Comparison of ENCODE assay signal across 8 cellular contexts in the genomic region with DNA sequence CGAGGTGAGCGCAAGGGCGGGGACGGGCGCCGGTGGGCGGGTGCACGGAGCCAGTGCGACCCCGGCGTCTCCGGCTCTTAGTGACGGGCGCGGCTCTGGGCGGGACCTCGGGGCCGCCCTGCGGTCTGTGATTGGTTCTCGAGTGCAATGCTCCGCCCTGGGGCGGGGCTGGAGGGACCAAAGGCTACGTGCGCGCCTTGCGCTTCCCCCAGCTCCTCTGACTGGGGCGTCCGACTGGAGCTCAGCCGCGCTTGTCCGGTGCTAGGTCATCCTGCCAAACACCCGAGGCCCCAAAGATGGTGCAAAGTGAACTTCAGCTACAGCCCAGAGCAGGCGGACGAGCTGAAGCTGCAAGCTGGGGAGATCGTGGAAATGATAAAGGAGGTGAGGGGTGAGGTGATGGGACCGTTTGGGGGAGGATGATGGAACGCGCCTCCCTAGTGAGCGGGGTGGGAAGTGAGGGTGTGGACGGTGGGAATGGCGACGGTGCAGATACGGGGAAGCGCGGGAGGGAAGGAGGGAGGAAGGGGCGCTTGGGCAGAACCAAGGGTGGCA. TPM values are rescaled to one million over a fixed set of nuclear protein-coding genes. Genes with fewer than 3 reads are reported as not detected.
A peak's percentile ranks its signal among the peaks of the same experiment; 100 is the strongest.
DNase-seq lines count a peak whose midpoint lies in the region; ATAC-seq lines count a peak whose summit lies in the region.

No MANE protein-coding gene starts in this region.

- peak overlapping the region; percentile 53 for H3K27ac ChIP-seq in mesodermal cell (ENCODE audit: low read depth, low read length, severe bottlenecking)

- H3K9ac ChIP-seq in endocrine pancreas (ENCODE audit: control insufficient read depth, insufficient read depth, low read length), result peak overlapping the region; percentile 30

- H3K4me1 ChIP-seq in endocrine pancreas (ENCODE audit: control insufficient read depth, insufficient read depth, low read length) (no peaks in the 10 kb centered on the region), mesodermal cell (ENCODE audit: control insufficient read depth, insufficient read depth, low read length, poor library complexity, severe bottlenecking) (peaks cover 20% of the 10 kb centered on the region)

- 2 to 3% methylated on average over 32 to 45 of the region's 46 CpGs for WGBS in mesodermal cell (ENCODE audit: insufficient coverage in 2 of 2), 2 experiments

- H3K9me3 ChIP-seq in endocrine pancreas (ENCODE audit: control insufficient read depth, low read length) (no peaks in the 10 kb centered on the region), mesodermal cell (ENCODE audit: control insufficient read depth, low read length) (no peaks in the 10 kb centered on the region)

- ATAC-seq in GM19395 (IDR thresholded peaks at IDR 0.05; ENCODE audit: unreplicated experiment) (peak; percentile 96), HG03558 (IDR thresholded peaks at IDR 0.05; ENCODE audit: extremely low read depth, unreplicated experiment) (peak; percentile 94)

- peak; percentile 95 for DNase-seq in CD1c-positive myeloid dendritic cell (ENCODE audit: extremely low spot score)
- DNase-seq in NCI-H82 treated with DMSO at 0.1 percent for 48 hours (lab: John Stamatoyannopoulos, UW; ENCODE audit: unreplicated experiment), result peak; percentile 81
- DNase-seq in activated CD8-positive, alpha-beta memory T cell treated with anti-CD3 and anti-CD28 coated beads for 4 hours (ENCODE audit: low read depth in 2 of 2), result peak; percentile 77 to 82
- DNase-seq in stimulated activated CD8-positive, alpha-beta memory T cell treated with anti-CD3 and anti-CD28 coated beads, Interleukin-15, amount 100 ng/mL, for 24 hours (ENCODE audit: low read depth), result peak; percentile 76

- H3K36me3 ChIP-seq in endocrine pancreas (ENCODE audit: control insufficient read depth, insufficient read depth, low read length), result no peaks in the 10 kb centered on the region
- H3K36me3 ChIP-seq in mesodermal cell (ENCODE audit: control insufficient read depth, insufficient read depth, low read length), result peaks cover 63% of the 10 kb centered on the region

- no peaks in the 10 kb centered on the region for H3K27me3 ChIP-seq in endocrine pancreas (ENCODE audit: control insufficient read depth, insufficient read depth, low read length)

- no peak overlapping the region for H3K4me3 ChIP-seq in endocrine pancreas (ENCODE audit: control insufficient read depth, insufficient read depth, low read length)
- H3K4me3 ChIP-seq in mesodermal cell (ENCODE audit: extremely low read depth, insufficient read depth, low read length, poor library complexity, severe bottlenecking), result peak overlapping the region; percentile 46

RNA-seq across cellular contexts. Expression of gene SH3D21, which starts 0.8 kb away (rescaled TPM):
- polyA plus RNA-seq in mesodermal cell (2013, experiment 1 of 2), result 5.3 TPM
- polyA plus RNA-seq in mesodermal cell (2013, experiment 2 of 2), result 5.3 TPM

RNA-seq across cellular contexts. Expression of gene EVA1B, which starts 16.5 kb away (rescaled TPM):
- polyA plus RNA-seq in mesodermal cell (2013, experiment 1 of 2), result 108 TPM
- polyA plus RNA-seq in mesodermal cell (2013, experiment 2 of 2), result 89.0 TPM
